In genomic region chr5:110284121-110284520, GRCh38 we compare ENCODE assay signal across 1 cellular context.
TF ChIP-seq lines count a peak whose summit lies in the region.
"Not testable (repeated sequence)": the region's sequence is repeated elsewhere in the genome, so short reads cannot be mapped to it uniquely, and the experiment has no call there.

No MANE protein-coding gene starts in this region.

TF ChIP-seq in HepG2, 621 proteins besides CTCF, POLR2A, EP300 and RAD21 (continued from another document and continues in another):
- TF ChIP-seq ARID5B (CRISPR knock-in tag; IDR thresholded peaks at IDR 0.05), result peak; percentile 88
- peak; percentile 52; the same call in 1 of the 2 replicates for TF ChIP-seq HDAC2 (CRISPR knock-in tag; IDR thresholded peaks at IDR 0.05)
- 0 out of 2 replicates have a peak, but pooled peaks have one; percentile 11 for TF ChIP-seq FOSL2 (CRISPR knock-in tag; IDR thresholded peaks at IDR 0.05)
- TF ChIP-seq GATAD2A (CRISPR knock-in tag; IDR thresholded peaks at IDR 0.05), result peak; percentile 61
- TF ChIP-seq ZNF281 (CRISPR knock-in tag; IDR thresholded peaks at IDR 0.05; ENCODE audit: borderline replicate concordance), result peak; percentile 98
- peak; percentile 93 for TF ChIP-seq ZMYM4 (CRISPR knock-in tag; IDR thresholded peaks at IDR 0.05)
- peak; percentile 39; the same call in 1 of the 2 replicates for TF ChIP-seq NCOA2 (CRISPR knock-in tag; IDR thresholded peaks at IDR 0.05)
- peak; percentile 71 for TF ChIP-seq PAXIP1 (CRISPR knock-in tag; conservative IDR thresholded peaks at IDR 0.05)
- peak; percentile 30; the same call in 1 of the 2 replicates for TF ChIP-seq ARID4A (CRISPR knock-in tag; IDR thresholded peaks at IDR 0.05; ENCODE audit: borderline replicate concordance)
- peak; percentile 89 for TF ChIP-seq ZNF460 (CRISPR knock-in tag; IDR thresholded peaks at IDR 0.05; ENCODE audit: borderline replicate concordance)
- peak; percentile 39; the same call in 1 of the 2 replicates for TF ChIP-seq ZNF609 (CRISPR knock-in tag; IDR thresholded peaks at IDR 0.05; ENCODE audit: borderline replicate concordance)
- peak; percentile 42; the same call in 1 of the 2 replicates for TF ChIP-seq KDM5B (CRISPR knock-in tag; IDR thresholded peaks at IDR 0.05; ENCODE audit: borderline replicate concordance)
- TF ChIP-seq BORCS8-MEF2B (CRISPR knock-in tag; IDR thresholded peaks at IDR 0.05), result 0 out of 2 replicates have a peak, but pooled peaks have one; percentile 24
- TF ChIP-seq RARA (CRISPR knock-in tag; IDR thresholded peaks at IDR 0.05), result 0 out of 2 replicates have a peak, but pooled peaks have one; percentile 9
- 0 out of 2 replicates have a peak, but pooled peaks have one; percentile 26 for TF ChIP-seq BCL6 (CRISPR knock-in tag; IDR thresholded peaks at IDR 0.05)
- peak; percentile 81; the same call in 1 of the 2 replicates for TF ChIP-seq SP5 (CRISPR knock-in tag; IDR thresholded peaks at IDR 0.05; ENCODE audit: borderline replicate concordance, low read depth)
- TF ChIP-seq FOXO1 (CRISPR knock-in tag; IDR thresholded peaks at IDR 0.05), result peak; percentile 33; the same call in 1 of the 2 replicates
- 0 out of 2 replicates have a peak, but pooled peaks have one; percentile 24 for TF ChIP-seq RXRA (CRISPR knock-in tag; IDR thresholded peaks at IDR 0.05)
- peak; percentile 57; the same call in 1 of the 2 replicates for TF ChIP-seq ZNF788 (CRISPR knock-in tag; IDR thresholded peaks at IDR 0.05; ENCODE audit: borderline replicate concordance)
- 0 out of 2 replicates have a peak, but pooled peaks have one; percentile 23 for TF ChIP-seq HNF1B (CRISPR knock-in tag; IDR thresholded peaks at IDR 0.05)
- not testable (repeated sequence) for TF ChIP-seq SOX6 (IDR thresholded peaks at IDR 0.05)
- peak; percentile 77 for TF ChIP-seq SOX6 (CRISPR knock-in tag; IDR thresholded peaks at IDR 0.05)
- peak; percentile 94 for TF ChIP-seq FOXA3 (CRISPR knock-in tag; IDR thresholded peaks at IDR 0.05)
- TF ChIP-seq HOMEZ (CRISPR knock-in tag; IDR thresholded peaks at IDR 0.05; ENCODE audit: low read depth), result peak; percentile 54; the same call in 1 of the 2 replicates
- TF ChIP-seq SALL1 (CRISPR knock-in tag; IDR thresholded peaks at IDR 0.05), result peak; percentile 82
- peak; percentile 83 for TF ChIP-seq FOXP4 (CRISPR knock-in tag; IDR thresholded peaks at IDR 0.05)
